In genomic region chr9:18811171-18811570, GRCh38 we compare ENCODE assay signal across 26 cellular contexts.
"Had no signal": no experiment of that assay in that cellular context is flagged by ENCODE, and none has a peak within 500 bp of the region (broad histone marks: within the 10 kb centered on the region; RNA-seq: fewer than 3 reads in every experiment).

No MANE protein-coding gene starts in this region.

- ATAC-seq: heart right ventricle; left cardiac atrium; left lung; lower lobe of right lung; natural killer cell; stimulated activated naive CD8-positive, alpha-beta T cell treated with anti-CD3 and anti-CD28 coated beads, Interleukin-15, amount 100 ng/mL, for 72 hours had no signal

- H3K4me1 ChIP-seq: heart right ventricle, left lung, lower lobe of right lung, neural progenitor cell, right atrium auricular region, right lobe of liver, tibial nerve, uterus had no signal

- DNase-seq: heart right ventricle; kidney glomerular epithelial cell; left cardiac atrium; left lung; lower lobe of right lung; mammary epithelial cell; mesendoderm; natural killer cell; nephron progenitor cell; occipital lobe; ovary; right lobe of liver; stimulated activated CD4-positive, alpha-beta T cell treated with anti-CD3 and anti-CD28 coated beads, Interleukin-12 subunit alpha, Interleukin-12 subunit beta, amount 100 ng/mL, for 4 hours; stimulated activated CD4-positive, alpha-beta T cell treated with anti-CD3 and anti-CD28 coated beads, Interleukin-15, amount 100 ng/mL, for 24 hours; stimulated activated CD4-positive, alpha-beta T cell treated with anti-CD3 and anti-CD28 coated beads, Interleukin-2, amount 100 ng/mL, for 24 hours; stimulated activated CD4-positive, alpha-beta T cell treated with anti-CD3 and anti-CD28 coated beads, Interleukin-4, amount 100 ng/mL, for 1 hour; stimulated activated naive CD4-positive, alpha-beta T cell treated with Interleukin-2 at 50 U/mL for 16 hours; stimulated activated naive CD8-positive, alpha-beta T cell treated with anti-CD3 and anti-CD28 coated beads, Interleukin-15, amount 100 ng/mL, for 72 hours; substantia nigra; uterus had no signal

- H3K27ac ChIP-seq: heart right ventricle, hepatocyte, left lung, lower lobe of right lung, neural progenitor cell, neutrophil, ovary, right atrium auricular region, right lobe of liver, skin epidermis, tibial nerve, uterus had no signal

- H3K4me3 ChIP-seq: heart right ventricle, hepatocyte, left lung, lower lobe of right lung, neural progenitor cell, ovary, right atrium auricular region, right lobe of liver, skin epidermis, tibial nerve, uterus had no signal

- H3K9me3 ChIP-seq: left lung, lower lobe of right lung, neutrophil, ovary, right lobe of liver, uterus had no signal

- H3K27me3 ChIP-seq: heart right ventricle, hepatocyte, left lung, neural progenitor cell, neutrophil, ovary, right atrium auricular region, right lobe of liver, tibial nerve, uterus had no signal

- H3K4me2 ChIP-seq: hepatocyte, neural progenitor cell had no signal

- H3K36me3 ChIP-seq: heart right ventricle, left lung, lower lobe of right lung, neural progenitor cell, neutrophil, ovary, right atrium auricular region, right lobe of liver, tibial nerve, uterus had no signal

- H2AFZ ChIP-seq: hepatocyte, neural progenitor cell had no signal

- H3K9ac ChIP-seq: neural progenitor cell had no signal
